In genomic region chr15:60006203-60006782, GRCh38 we compare ENCODE assay signal across 8 cellular contexts. TPM values are rescaled to one million over a fixed set of nuclear protein-coding genes. Genes with fewer than 3 reads are reported as not detected.
DNase-seq lines count a peak whose midpoint lies in the region; ATAC-seq, FAIRE-seq and TF ChIP-seq lines count a peak whose summit lies in the region.

No MANE protein-coding gene starts in this region.

- H3K36me3 ChIP-seq in SU-DHL-6 (ENCODE audit: low read length) (no peaks in the 10 kb centered on the region), ascending aorta (no peaks in the 10 kb centered on the region), kidney (ENCODE audit: control insufficient read depth in 1 of 2, insufficient read depth in 2 of 2, low read length in 2 of 2) (no peaks in the 10 kb centered on the region)

- intact Hi-C loops in ascending aorta (cut with DNase I) (no loop called here), kidney (cut with DNase I) (no loop called here)

- TF ChIP-seq CTCF in GM13977 (IDR thresholded peaks at IDR 0.05; ENCODE audit: extremely low read depth, insufficient read depth, missing control alignments): no peak
- TF ChIP-seq CTCF in SU-DHL-6 (IDR thresholded peaks at IDR 0.05; ENCODE audit: insufficient read depth, low read length, poor library complexity, severe bottlenecking): no peak
- TF ChIP-seq CTCF in ascending aorta (IDR thresholded peaks at IDR 0.05): no peak
- no peak for TF ChIP-seq CTCF in kidney (IDR thresholded peaks at IDR 0.05; ENCODE audit: borderline replicate concordance, extremely low read depth, insufficient read depth)

- H3K9me3 ChIP-seq in SU-DHL-6 (ENCODE audit: insufficient read depth, low read length) (no peaks in the 10 kb centered on the region), ascending aorta (no peaks in the 10 kb centered on the region), kidney (ENCODE audit: control insufficient read depth in 1 of 2, low read length in 2 of 2) (no peaks in the 10 kb centered on the region)

- H3K4me1 ChIP-seq in ascending aorta (peaks cover 5 to 24% of the 10 kb centered on the region in 2 donors), kidney (ENCODE audit: control insufficient read depth in 1 of 2, insufficient read depth in 1 of 2, low read depth in 1 of 2, low read length in 2 of 2) (peaks cover 0 to 14% of the 10 kb centered on the region in 2 donors)

- H3K27me3 ChIP-seq in SU-DHL-6 (ENCODE audit: low read length) (no peaks in the 10 kb centered on the region), ascending aorta (peaks cover 41% of the 10 kb centered on the region)

- H3K4me3 ChIP-seq in SU-DHL-6 (ENCODE audit: insufficient read depth, low read length, poor library complexity, severe bottlenecking) (no peak overlapping the region), ascending aorta (peak overlapping the region; percentile 40 to 56), kidney (ENCODE audit: low read length in 2 of 2) (peak overlapping the region; percentile 38 to 57)

- FAIRE-seq in kidney (lab: Jason Lieb, UNC): no peak

- H3K27ac ChIP-seq in SU-DHL-6 (ENCODE audit: low read depth, low read length) (no peak overlapping the region), ascending aorta (no peak overlapping the region), kidney (ENCODE audit: low read depth in 2 of 2, low read length in 2 of 2) (no peak overlapping the region)

- H3F3A ChIP-seq in SU-DHL-6 (ENCODE audit: insufficient read depth): no peaks in the 10 kb centered on the region

- peak; percentile 62 for DNase-seq in GM13977 (ENCODE audit: low spot score)
- DNase-seq in ascending aorta (ENCODE audit: low spot score in 2 of 2): no peak
- peak; percentile 70 for DNase-seq in kidney
- DNase-seq in stimulated activated CD4-positive, alpha-beta T cell treated with anti-CD3 and anti-CD28 coated beads, Interleukin-4, amount 100 ng/mL, for 4 hours: peak; percentile 60 to 77
- DNase-seq in kidney glomerular epithelial cell (lab: John Stamatoyannopoulos, UW): no peak

- no peaks in the 10 kb centered on the region for H4K20me1 ChIP-seq in SU-DHL-6 (ENCODE audit: low read depth, low read length)

- peak; percentile 52 for ATAC-seq in HG03025 (IDR thresholded peaks at IDR 0.05; ENCODE audit: low FRiP score, unreplicated experiment)
- no peak for ATAC-seq in GM19023 (IDR thresholded peaks at IDR 0.05; ENCODE audit: unreplicated experiment)

- H3K9ac ChIP-seq in SU-DHL-6 (ENCODE audit: low read length) (no peak overlapping the region), kidney (ENCODE audit: low read length in 2 of 2) (no peak overlapping the region)

- peak overlapping the region; percentile 30 for H2AFZ ChIP-seq in SU-DHL-6 (ENCODE audit: low read depth, low read length, severe bottlenecking)

- no peaks in the 10 kb centered on the region for H3K9me2 ChIP-seq in SU-DHL-6 (replicated peaks; ENCODE audit: insufficient read depth, low read length)

- in situ Hi-C loops in GM13977 (cut with MboI; ENCODE audit: low pct_unique_long_range_greater_than_20kb, low sequenced_read_pairs, unreplicated experiment): no loop called here

- H3K79me2 ChIP-seq in SU-DHL-6 (ENCODE audit: insufficient read depth, low read length): no peaks in the 10 kb centered on the region

- H3K4me2 ChIP-seq in SU-DHL-6 (ENCODE audit: low read depth, low read length, poor library complexity, severe bottlenecking): peak overlapping the region; percentile 33

RNA-seq across cellular contexts. Expression of gene FOXB1, which starts 2.2 kb away (rescaled TPM):
- not detected for total RNA-seq in ascending aorta
- not detected for total RNA-seq in kidney
- polyA plus RNA-seq in kidney (ENCODE audit: insufficient read depth, low read depth, low replicate concordance): not detected

Comparison
In these comparisons a context has a peak if more than half of its experiments do, and no peak if none do; other contexts are left out.
1. DNase-seq: peak in GM13977 (single experiment), kidney (single experiment) and stimulated activated CD4-positive, alpha-beta T cell treated with anti-CD3 and anti-CD28 coated beads, Interleukin-4, amount 100 ng/mL, for 4 hours (2 of 2); none in ascending aorta (0 of 2) and kidney glomerular epithelial cell (single experiment).